In genomic region chr7:140697447-140698143, GRCh38 we compare ENCODE assay signal across 8 cellular contexts. TPM values are rescaled to one million over a fixed set of nuclear protein-coding genes. Genes with fewer than 3 reads are reported as not detected.
DNase-seq lines count a peak whose midpoint lies in the region; ATAC-seq, FAIRE-seq and TF ChIP-seq lines count a peak whose summit lies in the region.

No MANE protein-coding gene starts in this region.

- intact Hi-C loops in cardiac septum (cut with DNase I) (loop anchor here (1.0 to 10.0 kb wide), 4 partner anchors 23 to 857 kb away; partner anchors contain the start of genes AGK, BRAF and MRPS33), breast epithelium (cut with DNase I; ENCODE audit: low total_unique reads) (no loop called here), aorta (cut with DNase I) (loop anchor here in 1 of 2 donors (10.0 kb wide), 1 partner anchor 227 kb away; the partner anchor contains the start of gene BRAF)

- no peaks in the 10 kb centered on the region for H3K27me3 ChIP-seq in right atrium auricular region
- H3K27me3 ChIP-seq in breast epithelium: no peaks in the 10 kb centered on the region
- H3K27me3 ChIP-seq in aorta (ENCODE audit: control insufficient read depth in 1 of 2, insufficient read depth in 2 of 2, low read length in 1 of 2): no peaks in the 10 kb centered on the region

- H3K4me3 ChIP-seq in right atrium auricular region (peak overlapping the region; percentile 66 to 83), breast epithelium (peak overlapping the region; percentile 71 to 87 (median 76)), aorta (ENCODE audit: low read length in 2 of 2) (peak overlapping the region; percentile 56 to 63)

- no peaks in the 10 kb centered on the region for H3K36me3 ChIP-seq in right atrium auricular region
- H3K36me3 ChIP-seq in breast epithelium: no peaks in the 10 kb centered on the region
- H3K36me3 ChIP-seq in aorta (ENCODE audit: control insufficient read depth in 1 of 2, insufficient read depth in 2 of 2, low read length in 1 of 2): no peaks in the 10 kb centered on the region

- H3K27ac ChIP-seq in right atrium auricular region (peak overlapping the region; percentile 83 to 96), breast epithelium (peak overlapping the region; percentile 95 to 96), aorta (ENCODE audit: low read depth in 1 of 2, low read length in 2 of 2) (peak overlapping the region in 1 of 2 donors; percentile 81)

- H3K9me3 ChIP-seq in right atrium auricular region (no peaks in the 10 kb centered on the region), breast epithelium (no peaks in the 10 kb centered on the region), aorta (ENCODE audit: control insufficient read depth, low read length) (no peaks in the 10 kb centered on the region)

- DNase-seq in right atrium auricular region (ENCODE audit: low spot score): no peak
- no peak for DNase-seq in cardiac septum (ENCODE audit: low spot score)
- DNase-seq in breast epithelium (ENCODE audit: low spot score in 2 of 2): peak in 1 of 2 donors; percentile 5
- DNase-seq in mesenteric fat pad (ENCODE audit: low spot score): peak; percentile 89
- peak in 1 of 2 donors; percentile 49 for DNase-seq in aorta
- DNase-seq in HTR-8/SVneo (ENCODE audit: insufficient read length, low spot score): no peak
- DNase-seq in NK-92 (lab: John Stamatoyannopoulos, UW; ENCODE audit: unreplicated experiment): no peak

- TF ChIP-seq CTCF in right atrium auricular region (IDR thresholded peaks at IDR 0.05) (no peak), breast epithelium (IDR thresholded peaks at IDR 0.05) (no peak)

- 25 to 27% methylated on average over 24 of the region's 24 CpGs for WGBS in aorta, 2 donors

- TF ChIP-seq POLR2A in breast epithelium (IDR thresholded peaks at IDR 0.05): no peak

- no peak for FAIRE-seq in HTR-8/SVneo (lab: Jason Lieb, UNC)

- no peak for ATAC-seq in aorta (ENCODE audit: low FRiP score)
- ATAC-seq in HG03025 (IDR thresholded peaks at IDR 0.05; ENCODE audit: low FRiP score, unreplicated experiment): no peak

- H3K4me1 ChIP-seq in right atrium auricular region (peaks cover 0 to 28% of the 10 kb centered on the region in 2 donors), breast epithelium (peaks cover 0 to 8% of the 10 kb centered on the region in 2 donors), aorta (ENCODE audit: control insufficient read depth in 1 of 2, insufficient read depth in 2 of 2, low read length in 2 of 2) (no peaks in the 10 kb centered on the region)

RNA-seq across cellular contexts. Expression of gene NDUFB2, which starts 1.1 kb away (rescaled TPM):
- total RNA-seq in right atrium auricular region: 100 to 1,000 TPM; 397 to 767 TPM
- total RNA-seq in cardiac septum: 505 TPM
- total RNA-seq in breast epithelium: 100 to 1,000 TPM in 2 of 3 donors, 10 to 100 TPM in 1; 85.0 to 151 (median 149) TPM
- 202 TPM for total RNA-seq in mesenteric fat pad
- 100 to 1,000 TPM; 106 to 124 TPM for total RNA-seq in aorta
- polyA plus RNA-seq in aorta: 100 to 1,000 TPM; 227 to 615 TPM

RNA-seq across cellular contexts. Expression of gene ADCK2, which starts 24.9 kb away (rescaled TPM):
- total RNA-seq in right atrium auricular region: 10 to 100 TPM; 16.6 to 21.8 TPM
- 9.3 TPM for total RNA-seq in cardiac septum
- total RNA-seq in breast epithelium: 10 to 100 TPM; 21.8 to 31.9 (median 23.6) TPM
- 13.3 TPM for total RNA-seq in mesenteric fat pad
- total RNA-seq in aorta: 10 to 100 TPM; 12.9 to 15.8 TPM
- 10 to 100 TPM; 10.9 to 14.9 TPM for polyA plus RNA-seq in aorta

RNA-seq across cellular contexts. Expression of gene DENND2A, which starts 57.0 kb away (rescaled TPM):
- total RNA-seq in right atrium auricular region: 10 to 100 TPM in 1 of 2 donors, 1 to 10 TPM in 1; 9.2 to 10.5 TPM
- total RNA-seq in cardiac septum: 7.2 TPM
- 10 to 100 TPM in 1 of 3 donors, 1 to 10 TPM in 2; 6.9 to 13.1 (median 7.6) TPM for total RNA-seq in breast epithelium
- total RNA-seq in mesenteric fat pad: 24.6 TPM
- total RNA-seq in aorta: 10 to 100 TPM in 1 of 2 donors, 1 to 10 TPM in 1; 5.9 to 19.2 TPM
- polyA plus RNA-seq in aorta: 1 to 10 TPM; 1.4 to 1.8 TPM
